In the genomic region with DNA sequence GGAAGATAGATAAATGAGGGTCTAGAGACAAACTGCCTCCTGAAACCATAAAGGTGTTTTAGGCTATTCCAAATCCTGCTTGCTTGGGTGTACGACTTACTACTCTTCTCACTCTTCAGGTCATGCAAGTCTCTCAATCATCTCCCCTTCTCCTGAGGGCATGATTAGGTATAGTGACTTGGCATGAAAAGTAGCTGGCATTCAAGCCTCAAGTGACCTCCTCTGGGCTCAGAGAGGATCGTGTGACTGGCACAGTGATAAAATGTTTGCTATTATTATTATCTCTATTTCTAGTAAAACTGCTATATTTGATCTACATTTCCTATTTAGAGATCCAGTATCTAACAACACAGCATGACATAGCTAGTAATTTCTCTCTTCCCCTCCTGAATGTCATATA, we compare ENCODE assay signal across 26 cellular contexts.
"Had no signal": no experiment of that assay in that cellular context is flagged by ENCODE, and none has a peak within 500 bp of the region (broad histone marks: within the 10 kb centered on the region; RNA-seq: fewer than 3 reads in every experiment).

No MANE protein-coding gene starts in this region.

- H3K27me3 ChIP-seq: suprapubic skin, testis, thyroid gland, tibial artery, tibial nerve, transverse colon, upper lobe of left lung, upper lobe of right lung, uterus, vagina had no signal

- H3K4me3 ChIP-seq: stomach, suprapubic skin, testis, thoracic aorta, thyroid gland, tibial artery, tibial nerve, transverse colon, upper lobe of left lung, upper lobe of right lung, uterus, vagina had no signal

- H3K9me3 ChIP-seq: stomach, suprapubic skin, testis, thoracic aorta, thyroid gland, tibial nerve, transverse colon, upper lobe of left lung, upper lobe of right lung, uterus, vagina had no signal

- H3K4me1 ChIP-seq: stomach, suprapubic skin, testis, thyroid gland, tibial artery, tibial nerve, transverse colon, upper lobe of left lung, upper lobe of right lung, uterus, vagina had no signal

- DNase-seq: stimulated activated CD4-positive, alpha-beta T cell treated with anti-CD3 and anti-CD28 coated beads, Interleukin-2, amount 100 ng/mL, for 48 hours; stimulated activated CD4-positive, alpha-beta T cell treated with anti-CD3 and anti-CD28 coated beads, Interleukin-4, amount 100 ng/mL, for 1 hour; stimulated activated CD4-positive, alpha-beta T cell treated with anti-CD3 and anti-CD28 coated beads, Interleukin-4, amount 100 ng/mL, for 24 hours; stimulated activated CD4-positive, alpha-beta T cell treated with anti-CD3 and anti-CD28 coated beads, Interleukin-4, amount 100 ng/mL, for 4 hours; stimulated activated CD8-positive, alpha-beta memory T cell treated with anti-CD3 and anti-CD28 coated beads, Interleukin-4, amount 100 ng/mL, for 48 hours; stimulated activated naive B cell treated with anti-CD40 and anti-IgM and Interleukin-4, amounts not matched to agents 10 μg/mL and 1 μg/mL and 100 μg/mL, for 72 hours; stimulated activated naive CD4-positive, alpha-beta T cell; stimulated activated naive CD4-positive, alpha-beta T cell treated with Interleukin-2 at 50 U/mL for 16 hours; stimulated activated naive CD8-positive, alpha-beta T cell treated with anti-CD3 and anti-CD28 coated beads, Interleukin-15, amount 100 ng/mL, for 72 hours; stimulated activated naive CD8-positive, alpha-beta T cell treated with anti-CD3 and anti-CD28 coated beads, Interleukin-15, Interleukin-2, amounts not matched to agents 100 U/mL and 50 U/mL, for 24 hours; stomach; substantia nigra; testis; thyroid gland; tibial artery; transverse colon; trophoblast cell; upper lobe of left lung; upper lobe of right lung; uterus had no signal

- ATAC-seq: stimulated activated effector memory CD8-positive, alpha-beta T cell treated with anti-CD3 and anti-CD28 coated beads, Interleukin-12 subunit alpha, Interleukin-12 subunit beta, amount 100 ng/mL, for 72 hours; stimulated activated memory B cell treated with anti-CD40 and anti-IgM and Interleukin-4, amounts not matched to agents 10 μg/mL and 1 μg/mL and 100 μg/mL, for 72 hours; stimulated activated naive B cell treated with anti-CD40 and anti-IgM and Interleukin-4, amounts not matched to agents 10 μg/mL and 1 μg/mL and 100 μg/mL, for 72 hours; stimulated activated naive CD8-positive, alpha-beta T cell treated with anti-CD3 and anti-CD28 coated beads, Interleukin-15, amount 100 ng/mL, for 72 hours; stimulated activated naive CD8-positive, alpha-beta T cell treated with anti-CD3 and anti-CD28 coated beads, Interleukin-15, Interleukin-2, amounts not matched to agents 100 U/mL and 50 U/mL, for 24 hours; upper lobe of right lung had no signal

- H3K27ac ChIP-seq: stomach, suprapubic skin, testis, thoracic aorta, thyroid gland, tibial artery, tibial nerve, transverse colon, upper lobe of left lung, upper lobe of right lung, uterus, vagina had no signal
